9 cellular contexts compared by ENCODE assay signal in genomic region chr1:209190591-209191241, GRCh38.
A peak's percentile ranks its signal among the peaks of the same experiment; 100 is the strongest.
DNase-seq lines count a peak whose midpoint lies in the region; ATAC-seq and TF ChIP-seq lines count a peak whose summit lies in the region.
"Had no signal": no experiment of that assay in that cellular context is flagged by ENCODE, and none has a peak within 500 bp of the region (broad histone marks: within the 10 kb centered on the region; RNA-seq: fewer than 3 reads in every experiment).

No MANE protein-coding gene starts in this region.

- no peaks in the 10 kb centered on the region for H3K4me1 Mint-ChIP-seq in stimulated activated memory B cell treated with anti-CD40 and anti-IgM and Interleukin-4, amounts not matched to agents 10 μg/mL and 1 μg/mL and 100 μg/mL, for 72 hours
- H3K4me1 Mint-ChIP-seq: naive B cell had no signal

- no peak overlapping the region for H3K27ac Mint-ChIP-seq in stimulated activated memory B cell treated with anti-CD40 and anti-IgM and Interleukin-4, amounts not matched to agents 10 μg/mL and 1 μg/mL and 100 μg/mL, for 72 hours
- H3K27ac Mint-ChIP-seq: naive B cell had no signal

- ATAC-seq in HG02588 (IDR thresholded peaks at IDR 0.05; ENCODE audit: unreplicated experiment) (peak; percentile 80), left cardiac atrium (peak; percentile 59 to 68)
- peak; percentile 34 for ATAC-seq in stimulated activated memory B cell treated with anti-CD40 and anti-IgM and Interleukin-4, amounts not matched to agents 10 μg/mL and 1 μg/mL and 100 μg/mL, for 72 hours

- H3K4me1 ChIP-seq in sigmoid colon: no peaks in the 10 kb centered on the region

- H3K36me3 ChIP-seq in sigmoid colon: no peaks in the 10 kb centered on the region

- DNase-seq in AG09309 (ENCODE audit: low read depth) (no peak), NB4 (ENCODE audit: low read depth) (peak; percentile 60), UCSD-AML1 (lab: John Stamatoyannopoulos, UW; ENCODE audit: unreplicated experiment) (peak; percentile 36), left cardiac atrium (peak; percentile 42), sigmoid colon (no peak)
- DNase-seq: naive B cell had no signal

- TF ChIP-seq CTCF in AG09309 (IDR thresholded peaks at IDR 0.05; ENCODE audit: control insufficient read depth, insufficient read depth, low read depth, low read length, missing control alignments) (peak; percentile 84), GM12875 (IDR thresholded peaks at IDR 0.05; ENCODE audit: borderline replicate concordance, insufficient read depth, low read depth, low read length) (peak; percentile 87), NB4 (IDR thresholded peaks at IDR 0.05; ENCODE audit: low read depth, low read length) (peak; percentile 84), sigmoid colon (IDR thresholded peaks at IDR 0.05) (no peak)

- no peak for TF ChIP-seq EP300 in sigmoid colon (IDR thresholded peaks at IDR 0.05)

- H3K27ac ChIP-seq in sigmoid colon: no peak overlapping the region

- H3K36me3 Mint-ChIP-seq in stimulated activated memory B cell treated with anti-CD40 and anti-IgM and Interleukin-4, amounts not matched to agents 10 μg/mL and 1 μg/mL and 100 μg/mL, for 72 hours: no peaks in the 10 kb centered on the region

- no peak overlapping the region for H3K4me3 Mint-ChIP-seq in stimulated activated memory B cell treated with anti-CD40 and anti-IgM and Interleukin-4, amounts not matched to agents 10 μg/mL and 1 μg/mL and 100 μg/mL, for 72 hours
- H3K4me3 Mint-ChIP-seq: naive B cell had no signal

- no peaks in the 10 kb centered on the region for H3K27me3 ChIP-seq in sigmoid colon

- no peak overlapping the region for H3K4me3 ChIP-seq in AG09309 (ENCODE audit: control insufficient read depth, low read depth, low read length)
- H3K4me3 ChIP-seq in GM12875 (ENCODE audit: low read depth, low read length): no peak overlapping the region
- H3K4me3 ChIP-seq in NB4 (ENCODE audit: low read depth, low read length): no peak overlapping the region
- no peak overlapping the region for H3K4me3 ChIP-seq in sigmoid colon

- TF ChIP-seq POLR2A in NB4 (IDR thresholded peaks at IDR 0.05; ENCODE audit: extremely low read depth, insufficient read length): no peak
- no peak for TF ChIP-seq POLR2A in sigmoid colon (IDR thresholded peaks at IDR 0.05)

- intact Hi-C loops in left cardiac atrium (cut with DNase I) (no loop called here), sigmoid colon (cut with DNase I) (no loop called here)

- H3K9me3 ChIP-seq in sigmoid colon: peaks cover 0 to 11% (median 2%) of the 10 kb centered on the region in 4 donors

- WGBS in sigmoid colon, 2 donors: 28 to 72% methylated on average over 12 of the region's 12 CpGs

- H3K27me3 Mint-ChIP-seq in stimulated activated memory B cell treated with anti-CD40 and anti-IgM and Interleukin-4, amounts not matched to agents 10 μg/mL and 1 μg/mL and 100 μg/mL, for 72 hours: no peaks in the 10 kb centered on the region

- H3K9me3 Mint-ChIP-seq in stimulated activated memory B cell treated with anti-CD40 and anti-IgM and Interleukin-4, amounts not matched to agents 10 μg/mL and 1 μg/mL and 100 μg/mL, for 72 hours: peaks cover 3% of the 10 kb centered on the region

Comparison
In these comparisons a context has a peak if more than half of its experiments do, and no peak if none do; other contexts are left out.
1. DNase-seq: peak in NB4 (single experiment), UCSD-AML1 (single experiment) and left cardiac atrium (single experiment); none in AG09309 (single experiment) and sigmoid colon (single experiment).
2. CTCF ChIP-seq: peak in AG09309 (single experiment), GM12875 (single experiment) and NB4 (single experiment); none in sigmoid colon (0 of 4).
3. Peak in every context shown above with its lines, with median percentiles within 50 percentile points of each other: ATAC-seq.